ENCODE assay signal across 1 cellular context in the genomic region with DNA sequence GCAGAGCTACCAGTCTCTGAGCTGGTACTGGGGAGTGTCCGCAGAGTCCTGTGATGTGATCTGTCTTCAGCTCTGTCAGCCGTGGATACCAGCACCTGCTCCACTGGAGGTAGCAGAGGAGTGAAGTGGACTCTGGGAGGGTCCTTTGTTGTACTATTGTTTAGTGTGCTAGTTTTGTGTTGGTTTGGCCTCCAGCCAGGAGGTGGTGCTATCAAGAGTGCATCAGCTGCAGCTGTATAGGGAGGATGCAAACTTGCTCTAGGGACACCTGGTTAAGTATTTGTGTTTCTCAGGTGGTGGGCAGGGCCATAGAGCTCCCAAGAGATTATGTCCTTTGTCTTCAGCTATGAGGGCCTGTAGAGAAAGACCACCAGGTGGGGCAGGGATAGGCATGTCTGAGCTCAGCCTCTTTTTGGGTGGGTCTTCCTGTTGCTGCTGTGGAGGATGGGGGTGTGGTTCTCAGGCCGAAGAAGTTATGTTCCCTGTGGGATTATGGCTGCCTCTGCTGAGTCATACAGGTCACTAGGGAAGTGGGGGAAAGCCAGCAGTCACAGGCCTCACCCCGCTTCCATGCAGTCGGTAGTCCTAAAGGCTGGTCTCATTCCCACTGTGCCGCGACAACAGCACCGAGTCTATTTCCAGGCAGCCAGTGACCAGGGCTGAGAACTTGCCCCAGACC.
TF ChIP-seq lines count a peak whose summit lies in the region.

No MANE protein-coding gene starts in this region.

TF ChIP-seq in HCT116, 20 proteins besides CTCF, POLR2A, EP300 and RAD21 (continued from another document):
- TF ChIP-seq, protein P1, sequence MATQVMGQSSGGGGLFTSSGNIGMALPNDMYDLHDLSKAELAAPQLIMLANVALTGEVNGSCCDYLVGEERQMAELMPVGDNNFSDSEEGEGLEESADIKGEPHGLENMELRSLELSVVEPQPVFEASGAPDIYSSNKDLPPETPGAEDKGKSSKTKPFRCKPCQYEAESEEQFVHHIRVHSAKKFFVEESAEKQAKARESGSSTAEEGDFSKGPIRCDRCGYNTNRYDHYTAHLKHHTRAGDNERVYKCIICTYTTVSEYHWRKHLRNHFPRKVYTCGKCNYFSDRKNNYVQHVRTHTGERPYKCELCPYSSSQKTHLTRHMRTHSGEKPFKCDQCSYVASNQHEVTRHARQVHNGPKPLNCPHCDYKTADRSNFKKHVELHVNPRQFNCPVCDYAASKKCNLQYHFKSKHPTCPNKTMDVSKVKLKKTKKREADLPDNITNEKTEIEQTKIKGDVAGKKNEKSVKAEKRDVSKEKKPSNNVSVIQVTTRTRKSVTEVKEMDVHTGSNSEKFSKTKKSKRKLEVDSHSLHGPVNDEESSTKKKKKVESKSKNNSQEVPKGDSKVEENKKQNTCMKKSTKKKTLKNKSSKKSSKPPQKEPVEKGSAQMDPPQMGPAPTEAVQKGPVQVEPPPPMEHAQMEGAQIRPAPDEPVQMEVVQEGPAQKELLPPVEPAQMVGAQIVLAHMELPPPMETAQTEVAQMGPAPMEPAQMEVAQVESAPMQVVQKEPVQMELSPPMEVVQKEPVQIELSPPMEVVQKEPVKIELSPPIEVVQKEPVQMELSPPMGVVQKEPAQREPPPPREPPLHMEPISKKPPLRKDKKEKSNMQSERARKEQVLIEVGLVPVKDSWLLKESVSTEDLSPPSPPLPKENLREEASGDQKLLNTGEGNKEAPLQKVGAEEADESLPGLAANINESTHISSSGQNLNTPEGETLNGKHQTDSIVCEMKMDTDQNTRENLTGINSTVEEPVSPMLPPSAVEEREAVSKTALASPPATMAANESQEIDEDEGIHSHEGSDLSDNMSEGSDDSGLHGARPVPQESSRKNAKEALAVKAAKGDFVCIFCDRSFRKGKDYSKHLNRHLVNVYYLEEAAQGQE (IDR thresholded peaks at IDR 0.05; ENCODE audit: low read depth): no peak
